17 cellular contexts compared by ENCODE assay signal in the genomic region with DNA sequence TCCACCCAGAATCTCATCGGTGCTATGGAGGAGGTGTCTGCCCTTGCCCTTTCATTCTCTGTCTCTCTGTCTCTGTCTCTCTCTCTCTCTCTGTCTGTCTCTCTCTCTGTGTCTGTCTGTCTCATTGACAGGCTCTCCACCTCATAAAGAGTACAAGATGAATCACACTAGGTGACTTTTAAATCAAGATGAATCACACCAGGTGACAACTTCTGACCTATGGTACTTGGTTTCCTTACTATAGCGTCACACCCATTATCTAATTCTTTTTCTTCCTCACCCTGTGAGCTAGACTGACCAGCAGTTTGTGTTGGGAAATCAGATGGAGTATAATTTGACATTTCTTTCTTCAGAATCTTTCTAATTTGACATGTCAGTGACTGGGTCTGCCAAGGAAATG.
DNase-seq lines count a peak whose midpoint lies in the region; ATAC-seq, FAIRE-seq and TF ChIP-seq lines count a peak whose summit lies in the region.
"Had no signal": no experiment of that assay in that cellular context is flagged by ENCODE, and none has a peak within 500 bp of the region (broad histone marks: within the 10 kb centered on the region; RNA-seq: fewer than 3 reads in every experiment).

No MANE protein-coding gene starts in this region.

- no peak for TF ChIP-seq POLR2A in breast epithelium (IDR thresholded peaks at IDR 0.05)

- peaks cover 3% of the 10 kb centered on the region for H3K36me3 Mint-ChIP-seq in T-helper 2 cell treated with Interferon-gamma antibody and Interleukin-4, amounts not matched to agents 5 μg/mL and 100 μg/mL, for 36 hours (ENCODE audit: low read depth)

- POLR2A ChIA-PET in HEK293T (lab: Yijun Ruan, JAX), result no interaction called here

- DNase-seq in HPDE6-E6E7 (ENCODE audit: extremely low spot score) (peak; percentile 32), breast epithelium (ENCODE audit: low spot score in 2 of 2) (no peak), left colon (no peak), NCI-H187 treated with DMSO at 0.1 percent for 48 hours (lab: John Stamatoyannopoulos, UW) (no peak), HEK293T (ENCODE audit: extremely low spot score) (no peak)
- DNase-seq in T-helper 2 cell treated with Interferon-gamma antibody and Interleukin-4, amounts not matched to agents 5 μg/mL and 100 μg/mL, for 36 hours (ENCODE audit: low spot score), result no peak
- DNase-seq in stimulated activated naive CD4-positive, alpha-beta T cell (lab: John Stamatoyannopoulos, UW), result no peak
- DNase-seq: activated CD4-positive, alpha-beta T cell treated with anti-CD3 and anti-CD28 coated beads for 4 hours; activated T-cell treated with anti-CD3 and anti-CD28 coated beads, Interleukin-2, amount 50 U/mL, for 1 hour; aorta; cortex of kidney; Karpas-422; NCI-H187; NCI-H526 had no signal

- no peaks in the 10 kb centered on the region for H3K27me3 Mint-ChIP-seq in T-helper 2 cell treated with Interferon-gamma antibody and Interleukin-4, amounts not matched to agents 5 μg/mL and 100 μg/mL, for 36 hours (ENCODE audit: low read depth)

- no peak for TF ChIP-seq CTCF in breast epithelium (IDR thresholded peaks at IDR 0.05)

- H3K27ac Mint-ChIP-seq in T-helper 2 cell treated with Interferon-gamma antibody and Interleukin-4, amounts not matched to agents 5 μg/mL and 100 μg/mL, for 36 hours, result no peak overlapping the region
- H3K27ac Mint-ChIP-seq: memory B cell; T-helper 1 cell treated with Interleukin-12 subunit alpha and Interleukin-12 subunit beta and Interleukin-4 antibody, amounts not matched to agents 30 μg/mL and 1 μg/mL, for 36 hours had no signal

- no peaks in the 10 kb centered on the region for H3K9me3 Mint-ChIP-seq in T-helper 2 cell treated with Interferon-gamma antibody and Interleukin-4, amounts not matched to agents 5 μg/mL and 100 μg/mL, for 36 hours

- H3K9me3 ChIP-seq in breast epithelium, result no peaks in the 10 kb centered on the region

- no peaks in the 10 kb centered on the region for H3K27me3 ChIP-seq in breast epithelium

- FAIRE-seq in A204.1 (lab: Jason Lieb, UNC), result peak; percentile 37

- H3K4me3 ChIP-seq in breast epithelium, result no peak overlapping the region

- peak; percentile 86 for ATAC-seq in left colon

- no peaks in the 10 kb centered on the region for H3K4me1 ChIP-seq in breast epithelium

- H3K4me3 Mint-ChIP-seq in T-helper 2 cell treated with Interferon-gamma antibody and Interleukin-4, amounts not matched to agents 5 μg/mL and 100 μg/mL, for 36 hours, result no peak overlapping the region
- H3K4me3 Mint-ChIP-seq: memory B cell; T-helper 1 cell treated with Interleukin-12 subunit alpha and Interleukin-12 subunit beta and Interleukin-4 antibody, amounts not matched to agents 30 μg/mL and 1 μg/mL, for 36 hours had no signal

- no peaks in the 10 kb centered on the region for H3K4me1 Mint-ChIP-seq in T-helper 2 cell treated with Interferon-gamma antibody and Interleukin-4, amounts not matched to agents 5 μg/mL and 100 μg/mL, for 36 hours (ENCODE audit: low read depth)
- H3K4me1 Mint-ChIP-seq: memory B cell had no signal

- intact Hi-C loops in breast epithelium (cut with DNase I; ENCODE audit: low total_unique reads), result no loop called here
- intact Hi-C loops in left colon (cut with DNase I, micrococcal nuclease), result no loop called here

- H3K36me3 ChIP-seq in breast epithelium, result no peaks in the 10 kb centered on the region

- H3K27ac ChIP-seq in breast epithelium, result peak overlapping the region; percentile 8 to 45

- CTCF ChIA-PET in HEK293T (lab: Yijun Ruan, JAX), result no interaction called here

TF ChIP-seq in HEK293T, 16 proteins besides CTCF, POLR2A, EP300 and RAD21:
- TF ChIP-seq ZNF384 (IDR thresholded peaks at IDR 0.05) (no peak), LEF1 (IDR thresholded peaks at IDR 0.05; ENCODE audit: borderline replicate concordance) (no peak), FOXK2 (IDR thresholded peaks at IDR 0.05) (no peak), HDGF (IDR thresholded peaks at IDR 0.05; ENCODE audit: borderline replicate concordance) (no peak), SUZ12 (IDR thresholded peaks at IDR 0.05) (no peak), SP1 (IDR thresholded peaks at IDR 0.05) (no peak), ELF4 (IDR thresholded peaks at IDR 0.05) (no peak), L3MBTL2 (conservative IDR thresholded peaks at IDR 0.05) (no peak), FOXM1 (IDR thresholded peaks at IDR 0.05; ENCODE audit: borderline replicate concordance) (no peak)
- TF ChIP-seq, protein P1, sequence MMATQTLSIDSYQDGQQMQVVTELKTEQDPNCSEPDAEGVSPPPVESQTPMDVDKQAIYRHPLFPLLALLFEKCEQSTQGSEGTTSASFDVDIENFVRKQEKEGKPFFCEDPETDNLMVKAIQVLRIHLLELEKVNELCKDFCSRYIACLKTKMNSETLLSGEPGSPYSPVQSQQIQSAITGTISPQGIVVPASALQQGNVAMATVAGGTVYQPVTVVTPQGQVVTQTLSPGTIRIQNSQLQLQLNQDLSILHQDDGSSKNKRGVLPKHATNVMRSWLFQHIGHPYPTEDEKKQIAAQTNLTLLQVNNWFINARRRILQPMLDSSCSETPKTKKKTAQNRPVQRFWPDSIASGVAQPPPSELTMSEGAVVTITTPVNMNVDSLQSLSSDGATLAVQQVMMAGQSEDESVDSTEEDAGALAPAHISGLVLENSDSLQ (IDR thresholded peaks at IDR 0.05), result no peak
